Comparison of ENCODE assay signal across 1 cellular context in genomic region chr5:145260670-145261069, GRCh38.
TF ChIP-seq lines count a peak whose summit lies in the region.

No MANE protein-coding gene starts in this region.

TF ChIP-seq in H1, 55 proteins besides CTCF, POLR2A, EP300 and RAD21 (continued from another document):
- TF ChIP-seq, protein P1, sequence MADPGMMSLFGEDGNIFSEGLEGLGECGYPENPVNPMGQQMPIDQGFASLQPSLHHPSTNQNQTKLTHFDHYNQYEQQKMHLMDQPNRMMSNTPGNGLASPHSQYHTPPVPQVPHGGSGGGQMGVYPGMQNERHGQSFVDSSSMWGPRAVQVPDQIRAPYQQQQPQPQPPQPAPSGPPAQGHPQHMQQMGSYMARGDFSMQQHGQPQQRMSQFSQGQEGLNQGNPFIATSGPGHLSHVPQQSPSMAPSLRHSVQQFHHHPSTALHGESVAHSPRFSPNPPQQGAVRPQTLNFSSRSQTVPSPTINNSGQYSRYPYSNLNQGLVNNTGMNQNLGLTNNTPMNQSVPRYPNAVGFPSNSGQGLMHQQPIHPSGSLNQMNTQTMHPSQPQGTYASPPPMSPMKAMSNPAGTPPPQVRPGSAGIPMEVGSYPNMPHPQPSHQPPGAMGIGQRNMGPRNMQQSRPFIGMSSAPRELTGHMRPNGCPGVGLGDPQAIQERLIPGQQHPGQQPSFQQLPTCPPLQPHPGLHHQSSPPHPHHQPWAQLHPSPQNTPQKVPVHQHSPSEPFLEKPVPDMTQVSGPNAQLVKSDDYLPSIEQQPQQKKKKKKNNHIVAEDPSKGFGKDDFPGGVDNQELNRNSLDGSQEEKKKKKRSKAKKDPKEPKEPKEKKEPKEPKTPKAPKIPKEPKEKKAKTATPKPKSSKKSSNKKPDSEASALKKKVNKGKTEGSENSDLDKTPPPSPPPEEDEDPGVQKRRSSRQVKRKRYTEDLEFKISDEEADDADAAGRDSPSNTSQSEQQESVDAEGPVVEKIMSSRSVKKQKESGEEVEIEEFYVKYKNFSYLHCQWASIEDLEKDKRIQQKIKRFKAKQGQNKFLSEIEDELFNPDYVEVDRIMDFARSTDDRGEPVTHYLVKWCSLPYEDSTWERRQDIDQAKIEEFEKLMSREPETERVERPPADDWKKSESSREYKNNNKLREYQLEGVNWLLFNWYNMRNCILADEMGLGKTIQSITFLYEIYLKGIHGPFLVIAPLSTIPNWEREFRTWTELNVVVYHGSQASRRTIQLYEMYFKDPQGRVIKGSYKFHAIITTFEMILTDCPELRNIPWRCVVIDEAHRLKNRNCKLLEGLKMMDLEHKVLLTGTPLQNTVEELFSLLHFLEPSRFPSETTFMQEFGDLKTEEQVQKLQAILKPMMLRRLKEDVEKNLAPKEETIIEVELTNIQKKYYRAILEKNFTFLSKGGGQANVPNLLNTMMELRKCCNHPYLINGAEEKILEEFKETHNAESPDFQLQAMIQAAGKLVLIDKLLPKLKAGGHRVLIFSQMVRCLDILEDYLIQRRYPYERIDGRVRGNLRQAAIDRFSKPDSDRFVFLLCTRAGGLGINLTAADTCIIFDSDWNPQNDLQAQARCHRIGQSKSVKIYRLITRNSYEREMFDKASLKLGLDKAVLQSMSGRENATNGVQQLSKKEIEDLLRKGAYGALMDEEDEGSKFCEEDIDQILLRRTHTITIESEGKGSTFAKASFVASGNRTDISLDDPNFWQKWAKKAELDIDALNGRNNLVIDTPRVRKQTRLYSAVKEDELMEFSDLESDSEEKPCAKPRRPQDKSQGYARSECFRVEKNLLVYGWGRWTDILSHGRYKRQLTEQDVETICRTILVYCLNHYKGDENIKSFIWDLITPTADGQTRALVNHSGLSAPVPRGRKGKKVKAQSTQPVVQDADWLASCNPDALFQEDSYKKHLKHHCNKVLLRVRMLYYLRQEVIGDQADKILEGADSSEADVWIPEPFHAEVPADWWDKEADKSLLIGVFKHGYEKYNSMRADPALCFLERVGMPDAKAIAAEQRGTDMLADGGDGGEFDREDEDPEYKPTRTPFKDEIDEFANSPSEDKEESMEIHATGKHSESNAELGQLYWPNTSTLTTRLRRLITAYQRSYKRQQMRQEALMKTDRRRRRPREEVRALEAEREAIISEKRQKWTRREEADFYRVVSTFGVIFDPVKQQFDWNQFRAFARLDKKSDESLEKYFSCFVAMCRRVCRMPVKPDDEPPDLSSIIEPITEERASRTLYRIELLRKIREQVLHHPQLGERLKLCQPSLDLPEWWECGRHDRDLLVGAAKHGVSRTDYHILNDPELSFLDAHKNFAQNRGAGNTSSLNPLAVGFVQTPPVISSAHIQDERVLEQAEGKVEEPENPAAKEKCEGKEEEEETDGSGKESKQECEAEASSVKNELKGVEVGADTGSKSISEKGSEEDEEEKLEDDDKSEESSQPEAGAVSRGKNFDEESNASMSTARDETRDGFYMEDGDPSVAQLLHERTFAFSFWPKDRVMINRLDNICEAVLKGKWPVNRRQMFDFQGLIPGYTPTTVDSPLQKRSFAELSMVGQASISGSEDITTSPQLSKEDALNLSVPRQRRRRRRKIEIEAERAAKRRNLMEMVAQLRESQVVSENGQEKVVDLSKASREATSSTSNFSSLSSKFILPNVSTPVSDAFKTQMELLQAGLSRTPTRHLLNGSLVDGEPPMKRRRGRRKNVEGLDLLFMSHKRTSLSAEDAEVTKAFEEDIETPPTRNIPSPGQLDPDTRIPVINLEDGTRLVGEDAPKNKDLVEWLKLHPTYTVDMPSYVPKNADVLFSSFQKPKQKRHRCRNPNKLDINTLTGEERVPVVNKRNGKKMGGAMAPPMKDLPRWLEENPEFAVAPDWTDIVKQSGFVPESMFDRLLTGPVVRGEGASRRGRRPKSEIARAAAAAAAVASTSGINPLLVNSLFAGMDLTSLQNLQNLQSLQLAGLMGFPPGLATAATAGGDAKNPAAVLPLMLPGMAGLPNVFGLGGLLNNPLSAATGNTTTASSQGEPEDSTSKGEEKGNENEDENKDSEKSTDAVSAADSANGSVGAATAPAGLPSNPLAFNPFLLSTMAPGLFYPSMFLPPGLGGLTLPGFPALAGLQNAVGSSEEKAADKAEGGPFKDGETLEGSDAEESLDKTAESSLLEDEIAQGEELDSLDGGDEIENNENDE (IDR thresholded peaks at IDR 0.05; ENCODE audit: insufficient replicate concordance, low read length): no peak
- no peak for TF ChIP-seq SP1 (IDR thresholded peaks at IDR 0.05; ENCODE audit: low read depth, low read length)
- TF ChIP-seq, protein P2, sequence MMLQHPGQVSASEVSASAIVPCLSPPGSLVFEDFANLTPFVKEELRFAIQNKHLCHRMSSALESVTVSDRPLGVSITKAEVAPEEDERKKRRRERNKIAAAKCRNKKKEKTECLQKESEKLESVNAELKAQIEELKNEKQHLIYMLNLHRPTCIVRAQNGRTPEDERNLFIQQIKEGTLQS (IDR thresholded peaks at IDR 0.05; ENCODE audit: insufficient read depth, low read depth, low read length): no peak
- TF ChIP-seq JUND (IDR thresholded peaks at IDR 0.05; ENCODE audit: low read length): no peak
- no peak for TF ChIP-seq GTF2F1 (IDR thresholded peaks at IDR 0.05; ENCODE audit: borderline replicate concordance, low read depth, low read length)
- no peak for TF ChIP-seq NRF1 (IDR thresholded peaks at IDR 0.05; ENCODE audit: low read depth, low read length)
